1 cellular context compared by ENCODE assay signal in the genomic region with DNA sequence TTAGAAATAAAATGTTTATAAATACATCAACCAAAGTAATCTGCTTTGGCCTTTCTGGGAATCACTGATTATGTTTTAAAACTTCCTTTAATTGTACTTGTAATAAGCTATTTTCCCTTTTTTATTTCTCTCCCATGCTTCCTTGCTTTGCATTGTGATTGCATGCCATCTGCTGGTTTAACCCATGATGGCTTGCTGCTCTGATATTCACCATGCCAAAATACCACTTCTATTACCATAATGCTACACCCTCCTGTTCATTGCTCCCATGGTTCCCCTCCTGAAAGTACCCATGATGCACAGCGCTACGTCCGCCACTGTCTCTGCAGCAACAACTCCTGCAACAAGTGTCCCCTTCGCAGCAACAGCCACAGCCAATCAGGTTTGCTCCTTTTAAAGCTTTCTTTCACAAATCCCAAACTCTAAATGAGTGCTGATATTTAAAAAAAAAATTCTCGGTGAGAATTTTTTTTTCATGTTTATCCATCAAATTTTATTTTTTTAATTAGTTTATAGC.
TF ChIP-seq lines count a peak whose summit lies in the region.

No MANE protein-coding gene starts in this region.

TF ChIP-seq in GM23338, 12 proteins besides CTCF, POLR2A, EP300 and RAD21 (continued from another document):
- TF ChIP-seq, protein P1, sequence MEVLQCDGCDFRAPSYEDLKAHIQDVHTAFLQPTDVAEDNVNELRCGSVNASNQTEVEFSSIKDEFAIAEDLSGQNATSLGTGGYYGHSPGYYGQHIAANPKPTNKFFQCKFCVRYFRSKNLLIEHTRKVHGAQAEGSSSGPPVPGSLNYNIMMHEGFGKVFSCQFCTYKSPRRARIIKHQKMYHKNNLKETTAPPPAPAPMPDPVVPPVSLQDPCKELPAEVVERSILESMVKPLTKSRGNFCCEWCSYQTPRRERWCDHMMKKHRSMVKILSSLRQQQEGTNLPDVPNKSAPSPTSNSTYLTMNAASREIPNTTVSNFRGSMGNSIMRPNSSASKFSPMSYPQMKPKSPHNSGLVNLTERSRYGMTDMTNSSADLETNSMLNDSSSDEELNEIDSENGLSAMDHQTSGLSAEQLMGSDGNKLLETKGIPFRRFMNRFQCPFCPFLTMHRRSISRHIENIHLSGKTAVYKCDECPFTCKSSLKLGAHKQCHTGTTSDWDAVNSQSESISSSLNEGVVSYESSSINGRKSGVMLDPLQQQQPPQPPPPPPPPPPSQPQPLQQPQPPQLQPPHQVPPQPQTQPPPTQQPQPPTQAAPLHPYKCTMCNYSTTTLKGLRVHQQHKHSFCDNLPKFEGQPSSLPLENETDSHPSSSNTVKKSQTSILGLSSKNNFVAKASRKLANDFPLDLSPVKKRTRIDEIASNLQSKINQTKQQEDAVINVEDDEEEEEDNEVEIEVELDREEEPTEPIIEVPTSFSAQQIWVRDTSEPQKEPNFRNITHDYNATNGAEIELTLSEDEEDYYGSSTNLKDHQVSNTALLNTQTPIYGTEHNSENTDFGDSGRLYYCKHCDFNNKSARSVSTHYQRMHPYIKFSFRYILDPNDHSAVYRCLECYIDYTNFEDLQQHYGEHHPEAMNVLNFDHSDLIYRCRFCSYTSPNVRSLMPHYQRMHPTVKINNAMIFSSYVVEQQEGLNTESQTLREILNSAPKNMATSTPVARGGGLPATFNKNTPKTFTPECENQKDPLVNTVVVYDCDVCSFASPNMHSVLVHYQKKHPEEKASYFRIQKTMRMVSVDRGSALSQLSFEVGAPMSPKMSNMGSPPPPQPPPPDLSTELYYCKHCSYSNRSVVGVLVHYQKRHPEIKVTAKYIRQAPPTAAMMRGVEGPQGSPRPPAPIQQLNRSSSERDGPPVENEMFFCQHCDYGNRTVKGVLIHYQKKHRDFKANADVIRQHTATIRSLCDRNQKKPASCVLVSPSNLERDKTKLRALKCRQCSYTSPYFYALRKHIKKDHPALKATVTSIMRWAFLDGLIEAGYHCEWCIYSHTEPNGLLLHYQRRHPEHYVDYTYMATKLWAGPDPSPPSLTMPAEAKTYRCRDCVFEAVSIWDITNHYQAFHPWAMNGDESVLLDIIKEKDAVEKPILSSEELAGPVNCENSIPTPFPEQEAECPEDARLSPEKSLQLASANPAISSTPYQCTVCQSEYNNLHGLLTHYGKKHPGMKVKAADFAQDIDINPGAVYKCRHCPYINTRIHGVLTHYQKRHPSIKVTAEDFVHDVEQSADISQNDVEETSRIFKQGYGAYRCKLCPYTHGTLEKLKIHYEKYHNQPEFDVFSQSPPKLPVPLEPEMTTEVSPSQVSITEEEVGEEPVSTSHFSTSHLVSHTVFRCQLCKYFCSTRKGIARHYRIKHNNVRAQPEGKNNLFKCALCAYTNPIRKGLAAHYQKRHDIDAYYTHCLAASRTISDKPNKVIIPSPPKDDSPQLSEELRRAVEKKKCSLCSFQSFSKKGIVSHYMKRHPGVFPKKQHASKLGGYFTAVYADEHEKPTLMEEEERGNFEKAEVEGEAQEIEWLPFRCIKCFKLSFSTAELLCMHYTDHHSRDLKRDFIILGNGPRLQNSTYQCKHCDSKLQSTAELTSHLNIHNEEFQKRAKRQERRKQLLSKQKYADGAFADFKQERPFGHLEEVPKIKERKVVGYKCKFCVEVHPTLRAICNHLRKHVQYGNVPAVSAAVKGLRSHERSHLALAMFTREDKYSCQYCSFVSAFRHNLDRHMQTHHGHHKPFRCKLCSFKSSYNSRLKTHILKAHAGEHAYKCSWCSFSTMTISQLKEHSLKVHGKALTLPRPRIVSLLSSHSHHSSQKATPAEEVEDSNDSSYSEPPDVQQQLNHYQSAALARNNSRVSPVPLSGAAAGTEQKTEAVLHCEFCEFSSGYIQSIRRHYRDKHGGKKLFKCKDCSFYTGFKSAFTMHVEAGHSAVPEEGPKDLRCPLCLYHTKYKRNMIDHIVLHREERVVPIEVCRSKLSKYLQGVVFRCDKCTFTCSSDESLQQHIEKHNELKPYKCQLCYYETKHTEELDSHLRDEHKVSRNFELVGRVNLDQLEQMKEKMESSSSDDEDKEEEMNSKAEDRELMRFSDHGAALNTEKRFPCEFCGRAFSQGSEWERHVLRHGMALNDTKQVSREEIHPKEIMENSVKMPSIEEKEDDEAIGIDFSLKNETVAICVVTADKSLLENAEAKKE (CRISPR knock-in tag; IDR thresholded peaks at IDR 0.05), result no peak
